In the genomic region with DNA sequence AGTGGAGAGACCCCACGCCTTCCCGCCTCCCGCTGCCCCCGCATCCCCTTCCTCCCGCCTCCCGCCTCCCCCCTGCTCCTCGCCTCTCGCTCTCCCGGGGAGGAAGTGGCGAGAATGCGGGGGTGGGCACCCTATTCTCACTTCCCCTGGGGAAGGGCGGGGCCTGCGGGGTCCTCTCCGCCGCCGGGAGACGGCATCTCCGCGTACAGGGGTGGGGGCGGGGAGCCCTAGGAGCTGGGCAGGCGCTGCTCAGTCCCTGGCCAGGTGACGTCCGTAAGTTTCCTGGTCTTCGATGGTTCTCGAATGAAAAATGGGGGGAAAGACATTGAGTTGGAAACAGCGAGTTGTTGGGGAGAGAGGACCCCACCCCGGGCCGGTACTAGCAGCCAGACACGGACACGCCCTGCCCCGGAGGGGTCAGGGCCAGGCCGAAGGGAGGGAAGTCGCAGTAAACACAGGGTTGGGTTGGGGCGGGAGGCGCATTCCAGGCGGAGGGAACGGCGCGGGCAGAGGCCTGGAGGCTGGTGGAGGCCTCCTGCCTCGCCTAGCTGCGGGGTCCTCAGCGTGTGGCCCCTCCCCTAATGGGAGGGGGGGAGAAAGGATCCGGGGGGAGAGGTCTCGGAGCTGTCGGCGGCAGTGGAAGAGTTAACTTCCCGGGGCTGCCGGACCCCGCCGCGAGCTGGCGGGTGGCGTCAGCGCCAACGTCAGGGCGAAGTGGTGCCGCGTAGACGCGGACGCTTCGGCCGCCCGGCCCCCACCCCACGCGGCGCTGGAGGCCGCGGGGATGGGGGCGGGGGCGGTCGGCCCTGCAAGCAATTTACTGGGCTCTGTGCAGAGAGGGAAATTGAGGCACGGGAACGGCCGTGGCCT, we compare ENCODE assay signal across 8 cellular contexts. TPM values are rescaled to one million over a fixed set of nuclear protein-coding genes. Genes with fewer than 3 reads are reported as not detected.
A peak's percentile ranks its signal among the peaks of the same experiment; 100 is the strongest.
DNase-seq lines count a peak whose midpoint lies in the region; ATAC-seq, FAIRE-seq and TF ChIP-seq lines count a peak whose summit lies in the region.

No MANE protein-coding gene starts in this region.

- CTCF ChIA-PET in AG04450 (lab: Charles Lee) (interaction anchor here (4.0 kb wide), 1 partner anchor 13 kb away, joined by 32 read pairs; no protein-coding TSS in a partner anchor), T-cell (lab: Charles Lee) (interaction anchor here in 1 of 2 donors (1.0 to 2.4 kb wide), 2 partner anchors 10 to 13 kb away, joined by 3 to 15 read pairs; a partner anchor contains a TSS)

- WGBS in right cardiac atrium, result under 1% methylated on average over 75 of the region's 75 CpGs
- WGBS in prostate gland, result 1% methylated on average over 73 of the region's 75 CpGs
- WGBS in aorta, 2 donors, result 0 to 1% methylated on average over 64 to 75 of the region's 75 CpGs

- H3K9me3 ChIP-seq in AG04450 (ENCODE audit: control insufficient read depth, insufficient read depth, low read length), result no peaks in the 10 kb centered on the region
- H3K9me3 ChIP-seq in right cardiac atrium (ENCODE audit: control insufficient read depth, low read length), result no peaks in the 10 kb centered on the region
- H3K9me3 ChIP-seq in prostate gland, result no peaks in the 10 kb centered on the region
- no peaks in the 10 kb centered on the region for H3K9me3 ChIP-seq in aorta (ENCODE audit: control insufficient read depth, low read length)

- POLR2A ChIA-PET in AG04450 (lab: Yijun Ruan, JAX), result interaction anchor here (0.5 to 4.4 kb wide), 11 partner anchors 10 to 98 kb away, joined by 3 to 130 read pairs (median 5); a partner anchor contains a TSS
- POLR2A ChIA-PET in T-cell (lab: Charles Lee), result interaction anchor here (0.6 to 4.5 kb wide), 5 partner anchors 10 to 27 kb away, joined by 3 to 95 read pairs (median 13); a partner anchor contains a TSS

- H3K36me3 Mint-ChIP-seq in T-cell, result no peaks in the 10 kb centered on the region

- H3K9me3 Mint-ChIP-seq in T-cell, result no peaks in the 10 kb centered on the region

- peaks cover 46 to 69% (median 58%) of the 10 kb centered on the region in 3 donors for H3K4me1 Mint-ChIP-seq in T-cell

- peak overlapping the region; percentile 86 to 89 (median 89) for H3K4me3 Mint-ChIP-seq in T-cell

- TF ChIP-seq CTCF in AG04450 (IDR thresholded peaks at IDR 0.05; ENCODE audit: low read depth, low read length), result no peak
- peak in 1 of 4 experiments; percentile 7 for TF ChIP-seq CTCF in prostate gland (IDR thresholded peaks at IDR 0.05)

- H3K27ac ChIP-seq in AG04450 (ENCODE audit: low read depth, low read length) (peak overlapping the region; percentile 94), angular gyrus (ENCODE audit: low read depth, low read length) (peak overlapping the region; percentile 95), right cardiac atrium (ENCODE audit: low read length) (peak overlapping the region; percentile 96), prostate gland (peak overlapping the region; percentile 97 to 98), aorta (ENCODE audit: low read depth in 1 of 2, low read length in 2 of 2) (peak overlapping the region; percentile 94 to 95)

- H3K36me3 ChIP-seq in prostate gland, result no peaks in the 10 kb centered on the region
- no peaks in the 10 kb centered on the region for H3K36me3 ChIP-seq in aorta (ENCODE audit: control insufficient read depth in 1 of 2, insufficient read depth in 2 of 2, low read length in 1 of 2)

- ATAC-seq in T-cell (replicated peaks in 1 of 4), result peak; percentile 42 to 56 (median 52)
- peak; percentile 86 for ATAC-seq in right cardiac atrium
- peak; percentile 89 for ATAC-seq in aorta (ENCODE audit: low FRiP score)

- H3K27me3 Mint-ChIP-seq in T-cell, result no peaks in the 10 kb centered on the region

- peak; percentile 88 for FAIRE-seq in GM18507 (lab: Jason Lieb, UNC)
- peak; percentile 77 for FAIRE-seq in HTR-8/SVneo (lab: Jason Lieb, UNC)

- TF ChIP-seq POLR2A in prostate gland (IDR thresholded peaks at IDR 0.05), result peak; percentile 49

- no peaks in the 10 kb centered on the region for H3K27me3 ChIP-seq in AG04450 (ENCODE audit: control insufficient read depth, insufficient read depth, low read length)
- H3K27me3 ChIP-seq in right cardiac atrium (ENCODE audit: control insufficient read depth, insufficient read depth), result no peaks in the 10 kb centered on the region
- no peaks in the 10 kb centered on the region for H3K27me3 ChIP-seq in prostate gland (replicated peaks; ENCODE audit: insufficient read depth)
- H3K27me3 ChIP-seq in aorta (ENCODE audit: control insufficient read depth in 1 of 2, insufficient read depth in 2 of 2, low read length in 1 of 2), result no peaks in the 10 kb centered on the region

- H3K27ac Mint-ChIP-seq in T-cell, result peak overlapping the region; percentile 93 to 96

- H3K4me3 ChIP-seq in AG04450 (ENCODE audit: low read depth, low read length) (peak overlapping the region; percentile 69), right cardiac atrium (ENCODE audit: low read length) (peak overlapping the region; percentile 52), prostate gland (peak overlapping the region; percentile 61 to 65), aorta (ENCODE audit: low read length in 2 of 2) (peak overlapping the region; percentile 63 to 66)

- peaks cover 2% of the 10 kb centered on the region for H3K4me1 ChIP-seq in right cardiac atrium (ENCODE audit: control insufficient read depth, insufficient read depth, low read length)
- H3K4me1 ChIP-seq in prostate gland (replicated peaks), result no peaks in the 10 kb centered on the region
- H3K4me1 ChIP-seq in aorta (ENCODE audit: control insufficient read depth in 1 of 2, insufficient read depth in 2 of 2, low read length in 2 of 2), result no peaks in the 10 kb centered on the region

- intact Hi-C loops in right cardiac atrium (cut with DNase I) (no loop called here), prostate gland (cut with DNase I) (no loop called here), aorta (cut with DNase I) (no loop called here)

- DNase-seq in AG04450 (ENCODE audit: low read depth, low spot score), result no peak
- DNase-seq in GM18507 (ENCODE audit: extremely low spot score, insufficient read length, low read depth), result peak; percentile 83
- DNase-seq in HTR-8/SVneo (ENCODE audit: insufficient read length, low spot score), result peak; percentile 82
- DNase-seq in T-cell, result peak in 33 of 34 experiments; percentile 56 to 86 (median 72)
- DNase-seq in right cardiac atrium, result peak; percentile 90 to 96 (median 96)
- peak; percentile 78 for DNase-seq in prostate gland (ENCODE audit: low spot score)
- DNase-seq in aorta, result peak; percentile 95 to 97

RNA-seq across cellular contexts. Expression of a gene that starts 10.4 kb away (rescaled TPM):
- polyA plus RNA-seq in AG04450 (2011; rRNA removed) (48.6 and 67.8 TPM in 2 replicates), right cardiac atrium (233 TPM), aorta (100 to 1,000 TPM in 1 of 2 donors, 10 to 100 TPM in 1; 62.6 to 161 TPM)
- 30.6 and 31.7 TPM in 2 replicates for polyA minus RNA-seq in AG04450 (2011; rRNA and poly(A)+ RNA removed)
- total RNA-seq in T-cell (1,000 to 10,000 TPM in 1 of 5 donors, 100 to 1,000 TPM in 4; 247 to 1,161 (median 272) TPM), right cardiac atrium (100 to 1,000 TPM; 117 to 229 (median 122) TPM), prostate gland (100 to 1,000 TPM; 521 to 844 TPM), aorta (100 to 1,000 TPM; 214 to 492 TPM)

RNA-seq across cellular contexts. Expression of a gene that starts 17.6 kb away (rescaled TPM):
- polyA plus RNA-seq in AG04450 (2011; rRNA removed), result 0.45 and 0.53 TPM in 2 replicates
- polyA minus RNA-seq in AG04450 (2011; rRNA and poly(A)+ RNA removed), result 1.5 and 1.6 TPM in 2 replicates
- total RNA-seq in T-cell, result 10 to 100 TPM in 2 of 5 donors, 1 to 10 TPM in 3; 4.1 to 42.8 (median 6.3) TPM
- 1 to 10 TPM in 2 of 4 donors, under 1 TPM in 2; 0.65 to 1.4 (median 1.1) TPM for total RNA-seq in right cardiac atrium
- 5.3 TPM for polyA plus RNA-seq in right cardiac atrium
- 10 to 100 TPM in 1 of 2 donors, 1 to 10 TPM in 1; 4.1 to 19.5 TPM for total RNA-seq in prostate gland
- 10 to 100 TPM in 1 of 2 donors, 1 to 10 TPM in 1; 8.1 to 12.2 TPM for total RNA-seq in aorta
- 10 to 100 TPM in 1 of 2 donors, 1 to 10 TPM in 1; 4.5 to 20.7 TPM for polyA plus RNA-seq in aorta

RNA-seq across cellular contexts. Expression of a gene that starts 31.1 kb away (rescaled TPM):
- polyA plus RNA-seq in AG04450 (2011; rRNA removed), result 58.6 and 69.3 TPM in 2 replicates
- polyA minus RNA-seq in AG04450 (2011; rRNA and poly(A)+ RNA removed), result 22.1 and 25.7 TPM in 2 replicates
- total RNA-seq in T-cell, result 10 to 100 TPM; 58.5 to 82.7 (median 69.1) TPM
- 10 to 100 TPM; 55.6 to 77.2 (median 64.8) TPM for total RNA-seq in right cardiac atrium
- 131 TPM for polyA plus RNA-seq in right cardiac atrium
- 100 to 1,000 TPM; 157 to 215 TPM for total RNA-seq in prostate gland
- 10 to 100 TPM; 32.2 to 34.5 TPM for total RNA-seq in aorta
- polyA plus RNA-seq in aorta, result 10 to 100 TPM; 58.6 to 91.8 TPM

RNA-seq across cellular contexts. Expression of a gene that starts 48.6 kb away (rescaled TPM):
- 22.0 and 29.1 TPM in 2 replicates for polyA plus RNA-seq in AG04450 (2011; rRNA removed)
- 78.8 and 120 TPM in 2 replicates for polyA minus RNA-seq in AG04450 (2011; rRNA and poly(A)+ RNA removed)
- 10 to 100 TPM; 35.7 to 52.6 (median 45.1) TPM for total RNA-seq in T-cell
- 10 to 100 TPM; 31.3 to 42.0 (median 35.0) TPM for total RNA-seq in right cardiac atrium
- 17.4 TPM for polyA plus RNA-seq in right cardiac atrium
- total RNA-seq in prostate gland, result 10 to 100 TPM; 18.0 to 37.3 TPM
- total RNA-seq in aorta, result 10 to 100 TPM; 41.5 to 46.9 TPM
- 10 to 100 TPM; 19.2 to 25.3 TPM for polyA plus RNA-seq in aorta
